8 cellular contexts compared by ENCODE assay signal in genomic region chr22:44752285-44753188, GRCh38. TPM values are rescaled to one million over a fixed set of nuclear protein-coding genes. Genes with fewer than 3 reads are reported as not detected.
DNase-seq lines count a peak whose midpoint lies in the region; ATAC-seq and TF ChIP-seq lines count a peak whose summit lies in the region.

ARHGAP8 (plus strand) TSS chr22:44752575; CDS start chr22:44786528, 33,953 bp downstream.

- peaks cover 16% of the 10 kb centered on the region for H3K27me3 Mint-ChIP-seq in activated naive CD8-positive, alpha-beta T cell

- H3K27ac Mint-ChIP-seq in activated naive CD8-positive, alpha-beta T cell, result no peak within 1 kb of the TSS

- H3K4me3 ChIP-seq in cardiac muscle cell, result peak within 1 kb of the TSS; percentile 47
- H3K4me3 ChIP-seq in upper lobe of left lung, result peak within 1 kb of the TSS in 3 of 4 donors; percentile 55 to 62 (median 57)

- no peak within 1 kb of the TSS for H3K27ac ChIP-seq in cardiac muscle cell
- peak within 1 kb of the TSS; percentile 61 to 78 (median 69) for H3K27ac ChIP-seq in upper lobe of left lung

- intact Hi-C loops in Right ventricle myocardium superior (cut with DNase I), result no loop called here

- ATAC-seq in Right ventricle myocardium superior (ENCODE audit: poor library complexity) (no peak), upper lobe of left lung (ENCODE audit: low FRiP score in 2 of 2) (peak; percentile 26 to 54), HG03095 (IDR thresholded peaks at IDR 0.05; ENCODE audit: unreplicated experiment) (no peak)

- H3K9me3 ChIP-seq in cardiac muscle cell (ENCODE audit: low read depth), result no peaks in the 10 kb centered on the region
- H3K9me3 ChIP-seq in upper lobe of left lung, result no peaks in the 10 kb centered on the region

- H3K4me1 Mint-ChIP-seq in activated naive CD8-positive, alpha-beta T cell (ENCODE audit: low read depth), result peaks cover 6% of the 10 kb centered on the region

- no peaks in the 10 kb centered on the region for H3K9me3 Mint-ChIP-seq in activated naive CD8-positive, alpha-beta T cell (ENCODE audit: low read depth)

- peaks cover 18% of the 10 kb centered on the region for H3K27me3 ChIP-seq in cardiac muscle cell
- peaks cover 0 to 11% (median 4%) of the 10 kb centered on the region in 4 donors for H3K27me3 ChIP-seq in upper lobe of left lung

- H3K36me3 ChIP-seq in cardiac muscle cell (no peaks in the 10 kb centered on the region), upper lobe of left lung (no peaks in the 10 kb centered on the region)

- no peak for TF ChIP-seq POLR2A in upper lobe of left lung (IDR thresholded peaks at IDR 0.05)

- H3K36me3 Mint-ChIP-seq in activated naive CD8-positive, alpha-beta T cell, result no peaks in the 10 kb centered on the region

- TF ChIP-seq CTCF in cardiac muscle cell (IDR thresholded peaks at IDR 0.05; ENCODE audit: low read depth, low read length), result no peak
- no peak for TF ChIP-seq CTCF in upper lobe of left lung (IDR thresholded peaks at IDR 0.05)

- H3K4me1 ChIP-seq in cardiac muscle cell (ENCODE audit: low read depth) (no peaks in the 10 kb centered on the region), upper lobe of left lung (peaks cover 7 to 32% (median 13%) of the 10 kb centered on the region in 4 donors)

- no peak for TF ChIP-seq EP300 in upper lobe of left lung (IDR thresholded peaks at IDR 0.05)

- peak within 1 kb of the TSS; percentile 78 for H3K4me3 Mint-ChIP-seq in activated naive CD8-positive, alpha-beta T cell

- DNase-seq in cardiac muscle cell (ENCODE audit: low read depth in 1 of 2, low spot score in 1 of 2) (peak in 1 of 2 donors; percentile 15), Right ventricle myocardium superior (no peak), left kidney (ENCODE audit: low read depth, low spot score) (peak; percentile 71), upper lobe of left lung (peak; percentile 63 to 91), NOMO-1 (lab: John Stamatoyannopoulos, UW; ENCODE audit: unreplicated experiment in 2 of 2) (no peak), cerebellum (ENCODE audit: low spot score) (no peak)

- WGBS in upper lobe of left lung, 2 donors, result 2 to 8% methylated on average over 48 to 61 of the region's 78 CpGs

RNA-seq across cellular contexts. Expression of gene ARHGAP8, which starts in this region (rescaled TPM):
- total RNA-seq in cardiac muscle cell (1.3 and 2.4 TPM in 2 replicates), Right ventricle myocardium superior (not detected), upper lobe of left lung (10 to 100 TPM; 13.8 to 55.5 (median 22.7) TPM), cerebellum (0.82 TPM)
- 1.2 and 12.7 TPM in 2 replicates for polyA plus RNA-seq in cardiac muscle cell

Comparison
In these comparisons a context has a peak if more than half of its experiments do, and no peak if none do; other contexts are left out.
1. DNase-seq: peak in left kidney (single experiment) and upper lobe of left lung (2 of 2); none in Right ventricle myocardium superior (single experiment), NOMO-1 (0 of 2) and cerebellum (single experiment).
2. ATAC-seq: peak in upper lobe of left lung (2 of 2); none in Right ventricle myocardium superior (single experiment) and HG03095 (single experiment).